8 cellular contexts compared by ENCODE assay signal in genomic region chr7:27201231-27202017, GRCh38. TPM values are rescaled to one million over a fixed set of nuclear protein-coding genes. Genes with fewer than 3 reads are reported as not detected.
DNase-seq lines count a peak whose midpoint lies in the region; ATAC-seq and TF ChIP-seq lines count a peak whose summit lies in the region.
"Had no signal": no experiment of that assay in that cellular context is flagged by ENCODE, and none has a peak within 500 bp of the region (broad histone marks: within the 10 kb centered on the region; RNA-seq: fewer than 3 reads in every experiment).

No MANE protein-coding gene starts in this region.

- no peak overlapping the region for H3K18ac ChIP-seq in IMR-90 (ENCODE audit: low read depth, low read length)

- no peak for DNase-seq in IMR-90
- DNase-seq in WTC11 (ENCODE audit: low spot score), result no peak
- DNase-seq in osteoblast (ENCODE audit: insufficient read length, low spot score, missing footprints), result peak; percentile 69
- DNase-seq in COR-L47 (lab: John Stamatoyannopoulos, UW), result no peak
- DNase-seq in NCI-H128 (lab: John Stamatoyannopoulos, UW; ENCODE audit: unreplicated experiment), result no peak
- DNase-seq: NCI-H2081 treated with DMSO at 0.1 percent for 48 hours had no signal

- peak overlapping the region; percentile 49; the same call in 1 of the 2 replicates for H3K4me3 Mint-ChIP-seq in WTC11

- no peaks in the 10 kb centered on the region for H3K79me1 ChIP-seq in IMR-90 (ENCODE audit: low read depth in 1 of 2, low read length in 2 of 2)

- in situ Hi-C loops in IMR-90 (cut with MboI; ENCODE audit: low sequenced_read_pairs), result loop anchor here (5.0 to 10.0 kb wide), 2 partner anchors 381 to 573 kb away; no protein-coding TSS in a partner anchor

- no peak overlapping the region for H3K4ac ChIP-seq in IMR-90 (ENCODE audit: low read depth, low read length)

- H3K4me3 ChIP-seq in IMR-90 (ENCODE audit: insufficient read depth, low read depth, low read length), result no peak overlapping the region
- peak overlapping the region; percentile 80 for H3K4me3 ChIP-seq in osteoblast (ENCODE audit: insufficient read depth, low read length)

- H2BK20ac ChIP-seq in IMR-90 (ENCODE audit: low read depth, low read length), result no peak overlapping the region

- H3K23ac ChIP-seq in IMR-90 (ENCODE audit: low read depth, low read length), result 0 out of 2 replicates have a peak overlapping the region, but pooled peaks have one; percentile 8

- intact Hi-C loops in IMR-90 (cut with micrococcal nuclease), result no loop called here

- dilution Hi-C loops in IMR-90 (cut with HindIII; ENCODE audit: low sequenced_read_pairs, unreplicated experiment), result no loop called here

- H3K9me3 Mint-ChIP-seq in WTC11, result no peaks in the 10 kb centered on the region

- POLR2A ChIA-PET in IMR-90 (lab: Charles Lee; ENCODE audit: unreplicated experiment), result interaction anchor here (0.6 kb wide), 1 partner anchor 606 kb away, joined by 3 read pairs; no protein-coding TSS in a partner anchor
- POLR2A ChIA-PET in WTC11 (lab: Charles Lee), result no interaction called here

- no peak overlapping the region for H4K91ac ChIP-seq in IMR-90 (ENCODE audit: insufficient read depth, low read depth, low read length)

- no peak overlapping the region for H2AK5ac ChIP-seq in IMR-90 (ENCODE audit: low read depth, low read length)

- no peak overlapping the region for H2BK15ac ChIP-seq in IMR-90 (ENCODE audit: low read depth, low read length)

- H3K27ac ChIP-seq in IMR-90 (ENCODE audit: insufficient read depth, low read length) (no peak overlapping the region), osteoblast (ENCODE audit: low read depth, low read length) (peak overlapping the region; percentile 36)

- ATAC-seq in IMR-90 (ENCODE audit: low read depth), result no peak
- ATAC-seq in WTC11, result no peak
- no peak for ATAC-seq in GM21360 (IDR thresholded peaks at IDR 0.05; ENCODE audit: unreplicated experiment)

- no peak overlapping the region for H3K9ac ChIP-seq in IMR-90 (ENCODE audit: low read depth, low read length)

- no peak overlapping the region for H2BK5ac ChIP-seq in IMR-90 (ENCODE audit: low read depth, low read length, poor library complexity, severe bottlenecking)

- 38% methylated on average over 1 of the region's 9 CpGs; no CpG with 5 or more reads in 1 of the 2 experiments for WGBS in IMR-90 (ENCODE audit: extremely low coverage in 2 of 2, insufficient read length in 1 of 2), 2 experiments

- no peak overlapping the region for H2AK9ac ChIP-seq in IMR-90 (replicated peaks; ENCODE audit: low read depth, low read length, poor library complexity)

- no peak overlapping the region for H4K8ac ChIP-seq in IMR-90 (ENCODE audit: low read depth in 2 of 2, low read length in 2 of 2)

- no peak overlapping the region for H4K5ac ChIP-seq in IMR-90 (ENCODE audit: low read depth, low read length)

- peaks cover 5% of the 10 kb centered on the region; the same call in 1 of the 2 replicates for H3K9me1 ChIP-seq in IMR-90 (ENCODE audit: insufficient read depth, low read length)

- no peak overlapping the region for H3K14ac ChIP-seq in IMR-90 (replicated peaks; ENCODE audit: low read depth, low read length)

- CTCF ChIA-PET in IMR-90 (lab: Yijun Ruan, JAX), result no interaction called here
- CTCF ChIA-PET in WTC11 (lab: Charles Lee), result interaction anchor here (1.5 to 2.8 kb wide), 2 partner anchors 22 to 573 kb away, joined by 3 to 14 read pairs; no protein-coding TSS in a partner anchor

- BruUV-seq in IMR-90 (replicated peaks; lab: Mats Ljungman, UMichigan), result no TSS peak

- H3K27me3 ChIP-seq in IMR-90 (ENCODE audit: control insufficient read depth, insufficient read depth, low read length), result peaks cover 91% of the 10 kb centered on the region
- peaks cover 28% of the 10 kb centered on the region for H3K27me3 ChIP-seq in osteoblast (ENCODE audit: insufficient read depth, low read length)

- H2BK120ac ChIP-seq in IMR-90 (ENCODE audit: low read depth, low read length), result no peak overlapping the region

- no peak for TF ChIP-seq CTCF in IMR-90 (conservative IDR thresholded peaks at IDR 0.05; ENCODE audit: low read depth, low read length)
- no peak for TF ChIP-seq CTCF in WTC11 (IDR thresholded peaks at IDR 0.05)
- TF ChIP-seq CTCF in osteoblast (IDR thresholded peaks at IDR 0.05; ENCODE audit: extremely low read depth, low read depth, low read length), result no peak

- H3K4me2 ChIP-seq in IMR-90 (ENCODE audit: low read depth, low read length), result peak overlapping the region; percentile 40; the same call in 1 of the 2 replicates
- peak overlapping the region; percentile 83 for H3K4me2 ChIP-seq in osteoblast (ENCODE audit: insufficient read depth, low read length)

- H3K36me3 ChIP-seq in IMR-90 (ENCODE audit: control insufficient read depth, insufficient read depth, low read length) (no peaks in the 10 kb centered on the region), osteoblast (ENCODE audit: insufficient read depth, low read length) (no peaks in the 10 kb centered on the region)

- H3K79me2 ChIP-seq in osteoblast (ENCODE audit: insufficient read depth, low read length), result peaks cover 48% of the 10 kb centered on the region

- H3K9me3 ChIP-seq in IMR-90 (ENCODE audit: control insufficient read depth, insufficient read depth, low read length), result peaks cover 11% of the 10 kb centered on the region; the same call in 1 of the 2 replicates
- H3K9me3 ChIP-seq in osteoblast (ENCODE audit: low read depth, low read length), result no peaks in the 10 kb centered on the region

- peaks cover 96% of the 10 kb centered on the region for H3K27me3 Mint-ChIP-seq in WTC11 (ENCODE audit: low read depth)

- no peak overlapping the region for H3K56ac ChIP-seq in IMR-90 (ENCODE audit: extremely low read depth, insufficient read depth, low read length)

- no peaks in the 10 kb centered on the region for H3K36me3 Mint-ChIP-seq in WTC11

- H3K4me1 Mint-ChIP-seq in WTC11, result peaks cover 36% of the 10 kb centered on the region

- peaks cover 24% of the 10 kb centered on the region for H4K20me1 ChIP-seq in IMR-90 (ENCODE audit: insufficient read depth, low read length)
- peaks cover 11% of the 10 kb centered on the region for H4K20me1 ChIP-seq in osteoblast (ENCODE audit: insufficient read depth, low read length)

- H2AFZ ChIP-seq in IMR-90 (replicated peaks; ENCODE audit: low read length, poor library complexity), result no peak overlapping the region
- H2AFZ ChIP-seq in osteoblast (ENCODE audit: low read length), result peak overlapping the region; percentile 62

- TF ChIP-seq POLR2A in IMR-90 (IDR thresholded peaks at IDR 0.05; ENCODE audit: low read depth, low read length), result no peak

- H3K4me1 ChIP-seq in IMR-90 (ENCODE audit: control insufficient read depth, insufficient read depth, low read length) (peaks cover 2% of the 10 kb centered on the region; the same call in 1 of the 2 replicates), osteoblast (ENCODE audit: insufficient read depth, low read length) (peaks cover 20% of the 10 kb centered on the region)

- H3K27ac Mint-ChIP-seq in WTC11, result no peak overlapping the region

- TF ChIP-seq RAD21 in IMR-90 (IDR thresholded peaks at IDR 0.05; ENCODE audit: low read length), result no peak

TF ChIP-seq in IMR-90, 13 proteins besides CTCF, POLR2A, EP300 and RAD21 (continues in another document):
- no peak for TF ChIP-seq USF2 (IDR thresholded peaks at IDR 0.05; ENCODE audit: low read depth, low read length)
- TF ChIP-seq BHLHE40 (IDR thresholded peaks at IDR 0.05; ENCODE audit: low read depth, low read length), result no peak

TF ChIP-seq in WTC11, 78 proteins besides CTCF, POLR2A, EP300 and RAD21 (continues in another document):
- no peak for TF ChIP-seq PREB (CRISPR knock-in tag; IDR thresholded peaks at IDR 0.05; ENCODE audit: borderline replicate concordance)

RNA-seq across cellular contexts. Expression of gene HOXA13, which starts 1.5 kb away (rescaled TPM):
- total RNA-seq in IMR-90 (2012; rRNA removed), result not detected in 2 replicates
- polyA plus RNA-seq in IMR-90 (2012; rRNA removed), result not detected in 2 replicates
- not detected in 2 replicates for polyA plus RNA-seq in IMR-90 (2012; cell fraction: cytosol; rRNA removed)
- polyA plus RNA-seq in IMR-90 (2012; cell fraction: nucleus; rRNA removed; ENCODE audit: low replicate concordance), result not detected in 2 replicates
- not detected in 3 replicates for total RNA-seq in WTC11 (2021)
- 6.2 and 8.0 TPM in 2 replicates for total RNA-seq in osteoblast
- total RNA-seq: aorta had no signal

RNA-seq across cellular contexts. Expression of gene HOXA11, which starts 16.4 kb away (rescaled TPM):
- total RNA-seq in IMR-90 (2012; rRNA removed), result not detected in 2 replicates
- polyA plus RNA-seq in IMR-90 (2012; rRNA removed), result 0.04 and 0.05 TPM in 2 replicates
- 0.05 TPM in 1 of 2 replicates, not detected in the other for polyA plus RNA-seq in IMR-90 (2012; cell fraction: cytosol; rRNA removed)
- 0.04 TPM in 1 of 2 replicates, not detected in the other for polyA plus RNA-seq in IMR-90 (2012; cell fraction: nucleus; rRNA removed; ENCODE audit: low replicate concordance)
- total RNA-seq in WTC11 (2021), result not detected in 3 replicates
- total RNA-seq in osteoblast, result 14.4 and 15.2 TPM in 2 replicates

RNA-seq across cellular contexts. Expression of gene HOXA10, which starts 27.3 kb away (rescaled TPM):
- total RNA-seq in IMR-90 (2012; rRNA removed) (0.18 and 0.28 TPM in 2 replicates), WTC11 (2021) (0.07 TPM in 1 of 3 replicates, not detected in the others), osteoblast (32.1 and 43.1 TPM in 2 replicates)
- polyA plus RNA-seq in IMR-90 (2012; rRNA removed), result 0.10 TPM in 2 replicates
- 0.05 and 0.30 TPM in 2 replicates for polyA plus RNA-seq in IMR-90 (2012; cell fraction: cytosol; rRNA removed)
- 0.04 and 0.19 TPM in 2 replicates for polyA plus RNA-seq in IMR-90 (2012; cell fraction: nucleus; rRNA removed; ENCODE audit: low replicate concordance)

RNA-seq across cellular contexts. Expression of gene HOXA9, which starts 36.1 kb away (rescaled TPM):
- 0.18 and 0.28 TPM in 2 replicates for total RNA-seq in IMR-90 (2012; rRNA removed)
- polyA plus RNA-seq in IMR-90 (2012; rRNA removed), result 0.32 and 0.59 TPM in 2 replicates
- polyA plus RNA-seq in IMR-90 (2012; cell fraction: cytosol; rRNA removed), result 0.10 and 0.26 TPM in 2 replicates
- 0.59 and 0.63 TPM in 2 replicates for polyA plus RNA-seq in IMR-90 (2012; cell fraction: nucleus; rRNA removed; ENCODE audit: low replicate concordance)
- total RNA-seq in WTC11 (2021), result not detected in 3 replicates
- total RNA-seq in osteoblast, result 15.3 and 19.5 TPM in 2 replicates

RNA-seq across cellular contexts. Expression of gene EVX1, which starts 41.2 kb away (rescaled TPM):
- not detected in 2 replicates for total RNA-seq in IMR-90 (2012; rRNA removed)
- not detected in 2 replicates for polyA plus RNA-seq in IMR-90 (2012; rRNA removed)
- polyA plus RNA-seq in IMR-90 (2012; cell fraction: cytosol; rRNA removed), result not detected in 2 replicates
- polyA plus RNA-seq in IMR-90 (2012; cell fraction: nucleus; rRNA removed; ENCODE audit: low replicate concordance), result not detected in 2 replicates
- not detected in 3 replicates for total RNA-seq in WTC11 (2021)
- not detected in 2 replicates for total RNA-seq in osteoblast
- total RNA-seq: aorta had no signal
- polyA plus RNA-seq: aorta had no signal

Comparison
In these comparisons a context has a peak if more than half of its experiments do, and no peak if none do; other contexts are left out.
1. RNA of gene HOXA11, which starts 16.4 kb away (total RNA-seq): 14.4 to 15.2 TPM in osteoblast; not detected in IMR-90 and not detected in WTC11; every median in the first group is over 10 times any median in the second.
2. RNA of gene HOXA10, which starts 27.3 kb away (total RNA-seq): 32.1 to 43.1 TPM in osteoblast; 0.18 to 0.28 TPM in IMR-90 and 0.07 TPM in WTC11; every median in the first group is over 10 times any median in the second.